In the genomic region with DNA sequence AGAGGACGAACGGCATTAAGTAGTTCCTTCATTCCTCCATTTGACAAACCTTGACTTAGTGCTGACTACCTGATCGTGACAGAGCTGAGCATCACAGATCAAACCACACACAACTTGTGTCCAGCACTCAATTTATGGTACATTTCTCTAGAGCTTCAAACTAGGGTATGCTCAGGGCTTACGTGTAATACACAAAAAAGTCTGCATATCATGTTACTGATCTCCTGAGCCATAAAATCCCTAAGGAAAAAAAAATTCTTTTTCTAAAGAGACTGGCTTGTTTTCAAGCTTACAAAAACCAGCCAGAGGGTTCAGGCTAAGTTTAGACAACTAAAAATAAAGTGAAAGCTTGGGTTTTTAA, we compare ENCODE assay signal across 20 cellular contexts.
"Had no signal": no experiment of that assay in that cellular context is flagged by ENCODE, and none has a peak within 500 bp of the region (broad histone marks: within the 10 kb centered on the region; RNA-seq: fewer than 3 reads in every experiment).

No MANE protein-coding gene starts in this region.

- DNase-seq: activated CD4-positive, alpha-beta T cell treated with anti-CD3 and anti-CD28 coated beads, Interleukin-2, amount 10 ng/mL, durations not matched to agents 7 days and 5 days; activated CD4-positive, CD25-positive, alpha-beta regulatory T cell treated with anti-CD3 and anti-CD28 coated beads, Interleukin-2, amount 50 U/mL, for 72 hours; activated CD8-positive, alpha-beta memory T cell treated with anti-CD3 and anti-CD28 coated beads, Interleukin-2, amount 10 ng/mL, durations not matched to agents 7 days and 5 days; activated CD8-positive, alpha-beta T cell treated with anti-CD3 and anti-CD28 coated beads for 36 hours; activated effector memory CD4-positive, alpha-beta T cell treated with anti-CD3 and anti-CD28 coated beads, Interleukin-2, amount 50 U/mL, for 16 hours; activated naive CD4-positive, alpha-beta T cell treated with anti-CD3 and anti-CD28 coated beads, Interleukin-2, amount 50 U/mL, for 16 hours; activated naive CD8-positive, alpha-beta T cell treated with anti-CD3 and anti-CD28 coated beads, Interleukin-2, amount 50 U/mL, for 24 hours; activated T-cell treated with anti-CD3 and anti-CD28 coated beads for 4 hours; cerebellar nuclear complex; effector CD8-positive, alpha-beta T cell; nephron progenitor cell; pancreas; right cardiac atrium; stimulated activated CD4-positive, alpha-beta T cell treated with anti-CD3 and anti-CD28 coated beads, Interleukin-12 subunit alpha, Interleukin-12 subunit beta, amount 100 ng/mL, for 4 hours; stimulated activated CD4-positive, alpha-beta T cell treated with anti-CD3 and anti-CD28 coated beads, Interleukin-4, amount 100 ng/mL, for 4 hours; stimulated activated naive CD8-positive, alpha-beta T cell treated with anti-CD3 and anti-CD28 coated beads, Interleukin-15, amount 100 ng/mL, for 72 hours; T-helper 1 cell; upper lobe of right lung; WERI-Rb-1 had no signal

- H3K4me3 ChIP-seq: pancreas, upper lobe of right lung had no signal

- ATAC-seq: activated CD8-positive, alpha-beta memory T cell treated with anti-CD3 and anti-CD28 coated beads, Interleukin-2, amount 10 ng/mL, durations not matched to agents 7 days and 5 days; activated CD8-positive, alpha-beta T cell treated with anti-CD3 and anti-CD28 coated beads for 36 hours; activated naive CD8-positive, alpha-beta T cell treated with anti-CD3 and anti-CD28 coated beads, Interleukin-2, amount 50 U/mL, for 24 hours; right cardiac atrium; stimulated activated naive CD8-positive, alpha-beta T cell treated with anti-CD3 and anti-CD28 coated beads, Interleukin-15, amount 100 ng/mL, for 72 hours; upper lobe of right lung had no signal

- H3K27me3 ChIP-seq: foreskin keratinocyte, pancreas, upper lobe of right lung had no signal

- H3K4me1 ChIP-seq: pancreas, upper lobe of right lung had no signal

- H3K36me3 ChIP-seq: pancreas, upper lobe of right lung, WERI-Rb-1 had no signal

- H3K27ac ChIP-seq: foreskin keratinocyte, pancreas, upper lobe of right lung, WERI-Rb-1 had no signal

- H3K9me3 ChIP-seq: pancreas, upper lobe of right lung had no signal
